ENCODE assay signal across 23 cellular contexts in the genomic region with DNA sequence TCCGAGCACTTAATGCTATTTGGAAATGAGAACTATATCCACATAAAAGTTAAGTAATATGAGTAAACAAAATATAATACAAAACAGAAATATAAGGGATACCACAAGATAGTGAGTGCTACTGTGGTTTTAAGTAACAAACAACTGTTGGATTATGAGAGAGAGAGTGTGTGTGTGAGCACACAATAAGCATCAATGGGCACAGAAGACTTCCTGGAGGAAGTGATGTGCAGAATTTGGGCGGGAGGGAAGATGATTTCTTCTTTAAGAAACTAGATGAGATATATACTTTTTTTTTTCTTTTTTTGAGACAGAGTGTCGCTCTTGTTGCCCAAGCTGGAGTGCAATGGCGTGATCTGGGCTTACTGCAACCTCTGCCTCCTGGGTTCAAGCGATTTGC.
"Had no signal": no experiment of that assay in that cellular context is flagged by ENCODE, and none has a peak within 500 bp of the region (broad histone marks: within the 10 kb centered on the region; RNA-seq: fewer than 3 reads in every experiment).

No MANE protein-coding gene starts in this region.

- H3K27ac ChIP-seq: ascending aorta, Peyer's patch, RWPE1, SJCRH30, VCaP had no signal

- H3K4me3 ChIP-seq: ascending aorta, Peyer's patch, SJCRH30 had no signal

- H3K4me1 ChIP-seq: ascending aorta, Peyer's patch had no signal

- H3K27me3 ChIP-seq: ascending aorta, Peyer's patch, SJCRH30 had no signal

- H3K36me3 ChIP-seq: ascending aorta, Peyer's patch, SJCRH30 had no signal

- H3K9me3 ChIP-seq: ascending aorta, Peyer's patch, SJCRH30 had no signal

- DNase-seq: activated CD4-positive, alpha-beta memory T cell treated with anti-CD3 and anti-CD28 coated beads for 36 hours; activated CD4-positive, alpha-beta T cell treated with anti-CD3 and anti-CD28 coated beads, Interleukin-2, amount 10 ng/mL, durations not matched to agents 7 days and 5 days; activated CD4-positive, CD25-positive, alpha-beta regulatory T cell; activated CD8-positive, alpha-beta memory T cell treated with anti-CD3 and anti-CD28 coated beads for 24 hours; activated effector memory CD4-positive, alpha-beta T cell treated with anti-CD3 and anti-CD28 coated beads, Interleukin-2, amount 50 U/mL, for 16 hours; activated naive CD4-positive, alpha-beta T cell treated with Interleukin-2 at 50 U/mL for 16 hours; activated naive CD8-positive, alpha-beta T cell treated with anti-CD3 and anti-CD28 coated beads, Interleukin-2, amount 50 U/mL, for 24 hours; activated T-cell treated with anti-CD3 and anti-CD28 coated beads, Interleukin-2, amount 50 U/mL, for 4 hours; amniotic stem cell; Kasumi-1; NCI-H1105; NCI-H1436; NCI-H1694 treated with DMSO at 0.1 percent for 48 hours; NCI-H2029 treated with DMSO at 0.1 percent for 48 hours; NCI-H510A treated with DMSO at 0.1 percent for 48 hours; OCI-M1; Peyer's patch; Right ventricle myocardium superior; SJCRH30; T1000 had no signal
